1 cellular context compared by ENCODE assay signal in the genomic region with DNA sequence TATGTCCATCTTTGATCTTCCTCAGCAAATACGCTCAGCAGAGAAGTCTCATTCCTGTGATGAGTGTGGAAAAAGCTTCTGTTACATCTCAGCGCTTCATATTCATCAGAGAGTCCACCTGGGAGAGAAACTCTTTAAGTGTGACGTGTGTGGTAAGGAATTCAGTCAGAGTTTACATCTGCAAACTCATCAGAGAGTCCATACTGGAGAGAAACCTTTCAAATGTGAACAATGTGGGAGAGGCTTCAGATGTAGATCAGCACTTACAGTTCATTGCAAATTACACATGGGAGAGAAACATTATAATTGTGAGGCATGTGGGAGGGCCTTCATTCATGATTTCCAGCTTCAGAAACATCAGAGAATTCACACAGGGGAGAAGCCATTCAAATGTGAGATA.
TF ChIP-seq lines count a peak whose summit lies in the region.

No MANE protein-coding gene starts in this region.

TF ChIP-seq in A549, 52 proteins besides CTCF, POLR2A, EP300 and RAD21 (continued from another document):
- TF ChIP-seq, protein P1, sequence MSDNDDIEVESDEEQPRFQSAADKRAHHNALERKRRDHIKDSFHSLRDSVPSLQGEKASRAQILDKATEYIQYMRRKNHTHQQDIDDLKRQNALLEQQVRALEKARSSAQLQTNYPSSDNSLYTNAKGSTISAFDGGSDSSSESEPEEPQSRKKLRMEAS (IDR thresholded peaks at IDR 0.05) = no peak
